In genomic region chr10:87804939-87805569, GRCh38 we compare ENCODE assay signal across 18 cellular contexts. TPM values are rescaled to one million over a fixed set of nuclear protein-coding genes. Genes with fewer than 3 reads are reported as not detected.
A peak's percentile ranks its signal among the peaks of the same experiment; 100 is the strongest.
DNase-seq lines count a peak whose midpoint lies in the region; ATAC-seq, FAIRE-seq and TF ChIP-seq lines count a peak whose summit lies in the region.
"Had no signal": no experiment of that assay in that cellular context is flagged by ENCODE, and none has a peak within 500 bp of the region (broad histone marks: within the 10 kb centered on the region; RNA-seq: fewer than 3 reads in every experiment).

No MANE protein-coding gene starts in this region.

- no peaks in the 10 kb centered on the region for H3K27me3 ChIP-seq in thyroid gland
- H3K27me3 ChIP-seq in mammary epithelial cell (ENCODE audit: insufficient read depth, low read length): no peaks in the 10 kb centered on the region
- H3K27me3 ChIP-seq: SJSA1 had no signal

- H3K9me3 Mint-ChIP-seq in natural killer cell (no peaks in the 10 kb centered on the region), progenitor cell of endocrine pancreas (ENCODE audit: low read depth) (peaks cover 55% of the 10 kb centered on the region)
- no peaks in the 10 kb centered on the region for H3K9me3 Mint-ChIP-seq in natural killer cell treated with Interleukin-12 subunit alpha and Interleukin-12 subunit beta and Interleukin-15 and Interleukin-18, amount 100 ng/mL, for 72 hours
- no peaks in the 10 kb centered on the region for H3K9me3 Mint-ChIP-seq in central memory CD8-positive, alpha-beta T cell

- DNase-seq in natural killer cell: no peak
- no peak for DNase-seq in natural killer cell treated with Interleukin-12 subunit alpha and Interleukin-12 subunit beta and Interleukin-15 and Interleukin-18, amount 100 ng/mL, for 72 hours (ENCODE audit: low spot score)
- DNase-seq in H54 (ENCODE audit: insufficient read length, low spot score): no peak
- DNase-seq in central memory CD8-positive, alpha-beta T cell (ENCODE audit: low spot score in 2 of 2): no peak
- no peak for DNase-seq in thyroid gland
- no peak for DNase-seq in progenitor cell of endocrine pancreas (ENCODE audit: low spot score, unreplicated experiment)
- DNase-seq in mammary epithelial cell: no peak
- DNase-seq: ACHN; CD8-positive, alpha-beta memory T cell; DMS 273 treated with DMSO at 0.1 percent for 48 hours; NCI-H1436 treated with DMSO at 0.1 percent for 48 hours; NCI-H345 had no signal

- H3K36me3 ChIP-seq in thyroid gland (no peaks in the 10 kb centered on the region), mammary epithelial cell (ENCODE audit: insufficient read depth, low read length) (peaks cover 7% of the 10 kb centered on the region)

- no peak overlapping the region for H3K9ac ChIP-seq in mammary epithelial cell (ENCODE audit: insufficient read depth, low read length)

- in situ Hi-C loops in mammary epithelial cell (cut with MboI; ENCODE audit: low sequenced_read_pairs in 2 of 2): no loop called here

- ATAC-seq in natural killer cell (no peak), HG02642 (IDR thresholded peaks at IDR 0.05; ENCODE audit: poor library complexity, unreplicated experiment) (no peak)
- no peak for ATAC-seq in natural killer cell treated with Interleukin-12 subunit alpha and Interleukin-12 subunit beta and Interleukin-15 and Interleukin-18, amount 100 ng/mL, for 72 hours
- ATAC-seq in central memory CD8-positive, alpha-beta T cell (replicated peaks; ENCODE audit: extremely low read depth, poor library complexity, severe bottlenecking): no peak
- ATAC-seq: GM23338, K562 had no signal

- H3K4me3 Mint-ChIP-seq in natural killer cell: no peak overlapping the region
- H3K4me3 Mint-ChIP-seq in natural killer cell treated with Interleukin-12 subunit alpha and Interleukin-12 subunit beta and Interleukin-15 and Interleukin-18, amount 100 ng/mL, for 72 hours: no peak overlapping the region
- no peak overlapping the region for H3K4me3 Mint-ChIP-seq in central memory CD8-positive, alpha-beta T cell
- H3K4me3 Mint-ChIP-seq in progenitor cell of endocrine pancreas (ENCODE audit: low read depth): no peak overlapping the region
- H3K4me3 Mint-ChIP-seq: GM23338 had no signal

- dilution Hi-C loops in mammary epithelial cell (cut with HindIII; ENCODE audit: low sequenced_read_pairs): no loop called here

- no peak overlapping the region for H2AFZ ChIP-seq in mammary epithelial cell (ENCODE audit: low read depth, low read length)
- H2AFZ ChIP-seq: GM23338 had no signal

- WGBS in thyroid gland, 2 donors: 92 to 95% methylated on average over 2 of the region's 2 CpGs
- 100% methylated on average over 2 of the region's 2 CpGs for WGBS in mammary epithelial cell (ENCODE audit: low coverage, missing lambda C conversion rate)

- H4K20me1 ChIP-seq in mammary epithelial cell (ENCODE audit: insufficient read depth, low read length): no peaks in the 10 kb centered on the region

- H3K4me3 ChIP-seq in thyroid gland (replicated peaks in 1 of 3) (no peak overlapping the region), mammary epithelial cell (replicated peaks in 1 of 3; ENCODE audit: insufficient read depth in 1 of 3, low read depth in 2 of 3, low read length in 3 of 3) (no peak overlapping the region)
- H3K4me3 ChIP-seq: GM23338, K562, SJSA1 had no signal

- peak overlapping the region; percentile 1 to 44 for H3K27ac Mint-ChIP-seq in natural killer cell
- H3K27ac Mint-ChIP-seq in natural killer cell treated with Interleukin-12 subunit alpha and Interleukin-12 subunit beta and Interleukin-15 and Interleukin-18, amount 100 ng/mL, for 72 hours: no peak overlapping the region
- peak overlapping the region; percentile 62 for H3K27ac Mint-ChIP-seq in central memory CD8-positive, alpha-beta T cell (ENCODE audit: low read depth)
- no peak overlapping the region for H3K27ac Mint-ChIP-seq in progenitor cell of endocrine pancreas
- H3K27ac Mint-ChIP-seq: GM23338 had no signal

- CTCF ChIA-PET in mammary epithelial cell (lab: Charles Lee; ENCODE audit: low non-redundant PET): no interaction called here

- BruUV-seq in mammary epithelial cell (replicated peaks; lab: Mats Ljungman, UMichigan): no TSS peak

- H3K27me3 Mint-ChIP-seq in natural killer cell (ENCODE audit: low read depth in 2 of 2): no peaks in the 10 kb centered on the region
- no peaks in the 10 kb centered on the region for H3K27me3 Mint-ChIP-seq in natural killer cell treated with Interleukin-12 subunit alpha and Interleukin-12 subunit beta and Interleukin-15 and Interleukin-18, amount 100 ng/mL, for 72 hours
- no peaks in the 10 kb centered on the region for H3K27me3 Mint-ChIP-seq in central memory CD8-positive, alpha-beta T cell
- no peaks in the 10 kb centered on the region for H3K27me3 Mint-ChIP-seq in progenitor cell of endocrine pancreas
- H3K27me3 Mint-ChIP-seq: CD8-positive, alpha-beta memory T cell had no signal

- H3K4me2 ChIP-seq in mammary epithelial cell (ENCODE audit: insufficient read depth, low read depth, low read length): no peak overlapping the region
- H3K4me2 ChIP-seq: GM23338 had no signal

- H3K9me3 ChIP-seq in thyroid gland (no peaks in the 10 kb centered on the region), mammary epithelial cell (replicated peaks; ENCODE audit: insufficient read depth, low read length) (no peaks in the 10 kb centered on the region)
- H3K9me3 ChIP-seq: SJSA1 had no signal

- TF ChIP-seq POLR2A in H54 (IDR thresholded peaks at IDR 0.05; ENCODE audit: low read depth, low read length): no peak
- no peak for TF ChIP-seq POLR2A in thyroid gland (IDR thresholded peaks at IDR 0.05)

- H3K4me1 Mint-ChIP-seq in natural killer cell (peaks cover 36 to 48% of the 10 kb centered on the region in 2 donors), progenitor cell of endocrine pancreas (ENCODE audit: low read depth) (no peaks in the 10 kb centered on the region)
- H3K4me1 Mint-ChIP-seq in natural killer cell treated with Interleukin-12 subunit alpha and Interleukin-12 subunit beta and Interleukin-15 and Interleukin-18, amount 100 ng/mL, for 72 hours (ENCODE audit: low read depth in 2 of 2): peaks cover 28 to 35% of the 10 kb centered on the region in 2 donors
- H3K4me1 Mint-ChIP-seq in central memory CD8-positive, alpha-beta T cell: peaks cover 46% of the 10 kb centered on the region
- H3K4me1 Mint-ChIP-seq: GM23338 had no signal

- H3K27ac ChIP-seq in thyroid gland (peak overlapping the region in 2 of 3 donors; percentile 20 to 70), mammary epithelial cell (ENCODE audit: insufficient read depth, low read depth, low read length) (no peak overlapping the region)
- H3K27ac ChIP-seq: HL-60, SJSA1 had no signal

- peaks cover 13 to 27% of the 10 kb centered on the region in 2 donors for H3K4me1 ChIP-seq in thyroid gland
- H3K4me1 ChIP-seq in mammary epithelial cell (ENCODE audit: insufficient read depth, low read length): no peaks in the 10 kb centered on the region
- H3K4me1 ChIP-seq: SJSA1 had no signal

- intact Hi-C loops in natural killer cell (cut with micrococcal nuclease): no loop called here
- intact Hi-C loops in thyroid gland (cut with DNase I): no loop called here
- intact Hi-C loops in mammary epithelial cell (cut with micrococcal nuclease): no loop called here

- TF ChIP-seq CTCF in natural killer cell (IDR thresholded peaks at IDR 0.05) (no peak), thyroid gland (IDR thresholded peaks at IDR 0.05) (no peak), progenitor cell of endocrine pancreas (IDR thresholded peaks at IDR 0.05; ENCODE audit: unreplicated experiment) (no peak), mammary epithelial cell (conservative IDR thresholded peaks at IDR 0.05 in 1 of 2, IDR thresholded peaks at IDR 0.05 in 1 of 2; ENCODE audit: extremely low read depth in 1 of 2, insufficient read depth in 1 of 2, low read depth in 1 of 2, low read length in 2 of 2) (no peak)

- peaks cover 18% of the 10 kb centered on the region for H3K36me3 Mint-ChIP-seq in natural killer cell
- peaks cover 58% of the 10 kb centered on the region for H3K36me3 Mint-ChIP-seq in natural killer cell treated with Interleukin-12 subunit alpha and Interleukin-12 subunit beta and Interleukin-15 and Interleukin-18, amount 100 ng/mL, for 72 hours
- H3K36me3 Mint-ChIP-seq in central memory CD8-positive, alpha-beta T cell (ENCODE audit: insufficient read depth): peaks cover 13% of the 10 kb centered on the region
- H3K36me3 Mint-ChIP-seq in progenitor cell of endocrine pancreas (ENCODE audit: insufficient read depth): peaks cover 81% of the 10 kb centered on the region

- FAIRE-seq in H54 (lab: Jason Lieb, UNC): peak; percentile 55
- FAIRE-seq: K562 had no signal

- H3K79me2 ChIP-seq in mammary epithelial cell (ENCODE audit: insufficient read depth, low read length): peaks cover 88% of the 10 kb centered on the region

RNA-seq across cellular contexts. Expression of gene ATAD1, which starts 13.0 kb away (rescaled TPM):
- total RNA-seq in natural killer cell: 10 to 100 TPM; 37.5 to 55.2 (median 43.0) TPM
- 10 to 100 TPM; 48.3 to 65.2 TPM for total RNA-seq in natural killer cell treated with Interleukin-12 subunit alpha and Interleukin-12 subunit beta and Interleukin-15 and Interleukin-18, amount 100 ng/mL, for 72 hours
- total RNA-seq in thyroid gland: 10 to 100 TPM; 40.3 to 72.1 (median 53.7) TPM
- total RNA-seq in progenitor cell of endocrine pancreas: 45.8 and 52.1 TPM in 2 replicates
- total RNA-seq in mammary epithelial cell: 10 to 100 TPM; 57.5 to 73.7 TPM
- 17.9 TPM for polyA plus RNA-seq in mammary epithelial cell
- polyA minus RNA-seq in mammary epithelial cell: 23.0 TPM

RNA-seq across cellular contexts. Expression of gene KLLN, which starts 58.3 kb away (rescaled TPM):
- total RNA-seq in natural killer cell (under 1 TPM; 0.68 to 0.73 (median 0.70) TPM), thyroid gland (1 to 10 TPM in 1 of 4 donors, under 1 TPM in 3; 0.27 to 1.2 (median 0.54) TPM), progenitor cell of endocrine pancreas (0.53 and 0.87 TPM in 2 replicates), mammary epithelial cell (1 to 10 TPM; 1.0 to 1.2 TPM)
- total RNA-seq in natural killer cell treated with Interleukin-12 subunit alpha and Interleukin-12 subunit beta and Interleukin-15 and Interleukin-18, amount 100 ng/mL, for 72 hours: under 1 TPM; 0.17 to 0.52 TPM
- polyA plus RNA-seq in mammary epithelial cell: 0.50 TPM
- polyA minus RNA-seq in mammary epithelial cell: not detected
- total RNA-seq: Daoy had no signal

RNA-seq across cellular contexts. Expression of gene PTEN, which starts 58.4 kb away (rescaled TPM):
- total RNA-seq in natural killer cell (100 to 1,000 TPM; 107 to 142 (median 121) TPM), thyroid gland (100 to 1,000 TPM; 112 to 183 (median 150) TPM), progenitor cell of endocrine pancreas (66.7 and 71.0 TPM in 2 replicates), mammary epithelial cell (100 to 1,000 TPM in 1 of 2 donors, 10 to 100 TPM in 1; 60.5 to 104 TPM)
- 10 to 100 TPM; 49.8 to 75.3 TPM for total RNA-seq in natural killer cell treated with Interleukin-12 subunit alpha and Interleukin-12 subunit beta and Interleukin-15 and Interleukin-18, amount 100 ng/mL, for 72 hours
- polyA plus RNA-seq in mammary epithelial cell: 16.3 TPM
- polyA minus RNA-seq in mammary epithelial cell: 37.8 TPM

Comparison
In these comparisons a context has a peak if more than half of its experiments do, and no peak if none do; other contexts are left out.
1. H3K27ac Mint-ChIP-seq: peak in natural killer cell (2 of 2) and central memory CD8-positive, alpha-beta T cell (single experiment); none in natural killer cell treated with Interleukin-12 subunit alpha and Interleukin-12 subunit beta and Interleukin-15 and Interleukin-18, amount 100 ng/mL, for 72 hours (0 of 2) and progenitor cell of endocrine pancreas (single experiment).